32 cellular contexts compared by ENCODE assay signal in the genomic region with DNA sequence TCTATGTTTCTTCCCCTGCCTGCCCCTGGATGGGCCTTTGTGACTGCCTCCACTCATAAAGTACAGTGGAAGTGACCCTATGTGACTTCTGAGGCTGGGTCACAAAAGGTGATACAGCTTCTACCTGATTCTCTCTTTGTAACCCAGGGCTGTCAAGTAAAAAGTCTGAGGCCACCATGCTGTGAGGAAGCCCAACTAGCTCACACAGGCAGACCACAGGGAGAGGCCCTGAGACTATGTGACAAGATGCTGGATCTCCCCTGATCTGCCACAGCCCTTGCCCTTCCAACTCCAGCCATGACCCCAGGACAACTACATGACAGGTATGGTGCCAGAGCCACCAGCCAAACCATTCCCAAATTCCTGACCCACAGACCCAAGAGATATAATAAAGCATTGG. TPM values are rescaled to one million over a fixed set of nuclear protein-coding genes. Genes with fewer than 3 reads are reported as not detected.
DNase-seq lines count a peak whose midpoint lies in the region; ATAC-seq, FAIRE-seq and TF ChIP-seq lines count a peak whose summit lies in the region.
"Had no signal": no experiment of that assay in that cellular context is flagged by ENCODE, and none has a peak within 500 bp of the region (broad histone marks: within the 10 kb centered on the region; RNA-seq: fewer than 3 reads in every experiment).

No MANE protein-coding gene starts in this region.

- DNase-seq in activated CD8-positive, alpha-beta memory T cell treated with anti-CD3 and anti-CD28 coated beads, Interleukin-2, amount 10 ng/mL, durations not matched to agents 7 days and 5 days: peak; percentile 21
- no peak for DNase-seq in activated CD8-positive, alpha-beta memory T cell treated with anti-CD3 and anti-CD28 coated beads, Interleukin-2, amount 50 U/mL, for 4 hours
- DNase-seq in H1 (ENCODE audit: low read depth in 1 of 2, low spot score in 2 of 2): no peak
- peak; percentile 44 for DNase-seq in osteocyte (ENCODE audit: extremely low spot score, unreplicated experiment)
- DNase-seq in left ventricle myocardium superior: no peak
- no peak for DNase-seq in NOMO-1 treated with dmso at 0.1 percent for 144 hours (lab: John Stamatoyannopoulos, UW; ENCODE audit: unreplicated experiment)
- DNase-seq: 8988T; ACHN; BE2C; C1 segment of cervical spinal cord; CD4-positive, alpha-beta memory T cell; CD4-positive, CD25-positive, alpha-beta regulatory T cell; CD8-positive, alpha-beta memory T cell; COR-L47; DMS 273 treated with DMSO at 0.1 percent for 48 hours; DMS153; DMS53; DMS79; DND-41; EL; GDM1 had no signal

- H2BK5ac ChIP-seq in H1 (ENCODE audit: low read depth, low read length): no peak overlapping the region

- no peak overlapping the region for H3K4me2 ChIP-seq in H1 (ENCODE audit: insufficient read depth in 1 of 2, low read depth in 2 of 2, low read length in 2 of 2)
- H3K4me2 ChIP-seq: BLaER1 had no signal

- no peaks in the 10 kb centered on the region for H3K36me3 ChIP-seq in H1 (ENCODE audit: control insufficient read depth in 2 of 4, insufficient read depth in 4 of 4, low read length in 3 of 4)
- H3K36me3 ChIP-seq: BE2C, BLaER1 had no signal

- no peak overlapping the region for H2BK12ac ChIP-seq in H1 (ENCODE audit: low read depth, low read length)

- H4K5ac ChIP-seq in H1 (ENCODE audit: insufficient read length, low read depth, low read length): no peak overlapping the region

- H3K18ac ChIP-seq in H1 (ENCODE audit: extremely low read depth, low read length): no peak overlapping the region

- no peak overlapping the region for H3K27ac Mint-ChIP-seq in activated CD8-positive, alpha-beta memory T cell treated with anti-CD3 and anti-CD28 coated beads, Interleukin-2, amount 10 ng/mL, durations not matched to agents 7 days and 5 days
- no peak overlapping the region for H3K27ac Mint-ChIP-seq in osteocyte (ENCODE audit: unreplicated experiment)
- H3K27ac Mint-ChIP-seq: CD14-positive monocyte; CD4-positive, alpha-beta memory T cell; CD4-positive, CD25-positive, alpha-beta regulatory T cell; CD8-positive, alpha-beta memory T cell had no signal

- no peak overlapping the region for H3K4me3 Mint-ChIP-seq in activated CD8-positive, alpha-beta memory T cell treated with anti-CD3 and anti-CD28 coated beads, Interleukin-2, amount 10 ng/mL, durations not matched to agents 7 days and 5 days
- H3K4me3 Mint-ChIP-seq in osteocyte (ENCODE audit: unreplicated experiment): no peak overlapping the region
- H3K4me3 Mint-ChIP-seq: CD14-positive monocyte; CD4-positive, alpha-beta memory T cell; CD4-positive, CD25-positive, alpha-beta regulatory T cell; CD8-positive, alpha-beta memory T cell had no signal

- CTCF ChIA-PET in activated CD8-positive, alpha-beta memory T cell treated with anti-CD3 and anti-CD28 coated beads, Interleukin-2, amount 10 ng/mL, durations not matched to agents 7 days and 5 days (lab: Charles Lee): no interaction called here
- CTCF ChIA-PET in H1 (lab: Charles Lee; ENCODE audit: partially characterized antibody): no interaction called here

- H4K91ac ChIP-seq in H1 (replicated peaks; ENCODE audit: insufficient read length, low read length): no peak overlapping the region

- no peaks in the 10 kb centered on the region for H3K9me3 ChIP-seq in H1 (ENCODE audit: insufficient read depth in 2 of 2, low read depth in 1 of 2, low read length in 1 of 2)
- H3K9me3 ChIP-seq: BE2C had no signal

- H3K23me2 ChIP-seq in H1 (ENCODE audit: low read depth, low read length): no peaks in the 10 kb centered on the region

- TF ChIP-seq EP300 in H1 (IDR thresholded peaks at IDR 0.05; ENCODE audit: borderline replicate concordance in 1 of 2, low read depth in 2 of 2, low read length in 2 of 2): no peak

- no peak overlapping the region for H3K14ac ChIP-seq in H1 (ENCODE audit: insufficient read length)

- no peak overlapping the region for H2AK5ac ChIP-seq in H1 (ENCODE audit: low read depth, low read length)

- peaks cover 12% of the 10 kb centered on the region for H3K27me3 Mint-ChIP-seq in activated CD8-positive, alpha-beta memory T cell treated with anti-CD3 and anti-CD28 coated beads, Interleukin-2, amount 10 ng/mL, durations not matched to agents 7 days and 5 days
- H3K27me3 Mint-ChIP-seq in osteocyte (ENCODE audit: unreplicated experiment): peaks cover 12% of the 10 kb centered on the region

- no peaks in the 10 kb centered on the region for H3K27me3 ChIP-seq in H1 (replicated peaks in 1 of 4; ENCODE audit: control insufficient read depth in 3 of 4, extremely low read depth in 1 of 4, insufficient read depth in 3 of 4, low read length in 3 of 4)
- H3K27me3 ChIP-seq: BE2C, BLaER1 had no signal

- H3K4me1 Mint-ChIP-seq in activated CD8-positive, alpha-beta memory T cell treated with anti-CD3 and anti-CD28 coated beads, Interleukin-2, amount 10 ng/mL, durations not matched to agents 7 days and 5 days: no peaks in the 10 kb centered on the region
- peaks cover 5% of the 10 kb centered on the region for H3K4me1 Mint-ChIP-seq in osteocyte (ENCODE audit: unreplicated experiment)
- H3K4me1 Mint-ChIP-seq: CD4-positive, alpha-beta memory T cell; CD4-positive, CD25-positive, alpha-beta regulatory T cell; CD8-positive, alpha-beta memory T cell had no signal

- no peaks in the 10 kb centered on the region for H3K79me2 ChIP-seq in H1 (ENCODE audit: control insufficient read depth in 1 of 2, insufficient read depth in 2 of 2, low read length in 2 of 2)

- POLR2A ChIA-PET in H1 (lab: Charles Lee; ENCODE audit: partially characterized antibody): no interaction called here

- no peak for FAIRE-seq in H1 (lab: Jason Lieb, UNC)
- FAIRE-seq: A204.1, GM12878, GM12892, GM18507, GM19239 had no signal

- H3K36me3 Mint-ChIP-seq in activated CD8-positive, alpha-beta memory T cell treated with anti-CD3 and anti-CD28 coated beads, Interleukin-2, amount 10 ng/mL, durations not matched to agents 7 days and 5 days: no peaks in the 10 kb centered on the region
- H3K36me3 Mint-ChIP-seq in osteocyte (ENCODE audit: unreplicated experiment): no peaks in the 10 kb centered on the region
- H3K36me3 Mint-ChIP-seq: CD4-positive, alpha-beta memory T cell; CD4-positive, CD25-positive, alpha-beta regulatory T cell had no signal

- TF ChIP-seq RAD21 in H1 (IDR thresholded peaks at IDR 0.05 in 1 of 2, conservative IDR thresholded peaks at IDR 0.05 in 1 of 2; ENCODE audit: low read depth in 2 of 2, low read length in 2 of 2): no peak

- TF ChIP-seq CTCF in H1 (IDR thresholded peaks at IDR 0.05; ENCODE audit: control extremely low read depth in 1 of 3, insufficient read depth in 1 of 3, low read depth in 1 of 3, low read length in 3 of 3): no peak
- no peak for TF ChIP-seq CTCF in osteocyte (IDR thresholded peaks at IDR 0.05)

- no peaks in the 10 kb centered on the region for H3K4me1 ChIP-seq in H1 (replicated peaks in 1 of 4; ENCODE audit: control insufficient read depth in 3 of 4, insufficient read depth in 4 of 4, low read length in 3 of 4)
- H3K4me1 ChIP-seq: BE2C, BLaER1 had no signal

- no peak overlapping the region for H2BK20ac ChIP-seq in H1 (ENCODE audit: low read length)

- no peak overlapping the region for H2BK15ac ChIP-seq in H1 (ENCODE audit: low read length)

- ATAC-seq in activated CD8-positive, alpha-beta memory T cell treated with anti-CD3 and anti-CD28 coated beads, Interleukin-2, amount 10 ng/mL, durations not matched to agents 7 days and 5 days: no peak
- ATAC-seq in left ventricle myocardium superior: no peak
- ATAC-seq: GM12878 had no signal

- H3K4me3 ChIP-seq in H1 (ENCODE audit: extremely low read depth in 1 of 4, insufficient read depth in 2 of 4, low read depth in 3 of 4, low read length in 4 of 4): no peak overlapping the region
- H3K4me3 ChIP-seq: BLaER1, GM12878 had no signal

- H3K23ac ChIP-seq in H1 (ENCODE audit: insufficient read length): no peak overlapping the region

- H3K9me3 Mint-ChIP-seq in activated CD8-positive, alpha-beta memory T cell treated with anti-CD3 and anti-CD28 coated beads, Interleukin-2, amount 10 ng/mL, durations not matched to agents 7 days and 5 days (ENCODE audit: low read depth): no peaks in the 10 kb centered on the region
- peaks cover 9% of the 10 kb centered on the region for H3K9me3 Mint-ChIP-seq in osteocyte (ENCODE audit: unreplicated experiment)

- no peak overlapping the region for H3K9ac ChIP-seq in H1 (replicated peaks in 1 of 4; ENCODE audit: extremely low read depth in 1 of 4, low read depth in 3 of 4, low read length in 3 of 4)
- H3K9ac ChIP-seq: BLaER1 had no signal

- H4K20me1 ChIP-seq in H1 (replicated peaks in 1 of 2; ENCODE audit: control insufficient read depth in 1 of 2, insufficient read depth in 2 of 2, low read length in 2 of 2): no peaks in the 10 kb centered on the region
- H4K20me1 ChIP-seq: BLaER1 had no signal

- intact Hi-C loops in left ventricle myocardium superior (cut with micrococcal nuclease): no loop called here

- H2AFZ ChIP-seq in H1 (ENCODE audit: low read length): no peak overlapping the region

- H3K79me1 ChIP-seq in H1 (ENCODE audit: low read depth, low read length): no peaks in the 10 kb centered on the region

- no peak overlapping the region for H3K27ac ChIP-seq in H1 (ENCODE audit: low read depth, low read length)
- H3K27ac ChIP-seq: BLaER1 had no signal

- H3K56ac ChIP-seq in H1 (replicated peaks; ENCODE audit: insufficient read length, low read depth, low read length): no peak overlapping the region

- no peak overlapping the region; the same call in 1 of the 2 replicates for H4K8ac ChIP-seq in H1 (ENCODE audit: extremely low read depth, insufficient read depth, low read length)

- TF ChIP-seq POLR2A in H1 (IDR thresholded peaks at IDR 0.05; ENCODE audit: control extremely low read depth in 1 of 2, low read depth in 2 of 2, low read length in 2 of 2): no peak

- H3K4ac ChIP-seq in H1 (replicated peaks; ENCODE audit: insufficient read length, low read depth, low read length): no peak overlapping the region

- no peak overlapping the region for H2BK120ac ChIP-seq in H1 (replicated peaks; ENCODE audit: low read depth, low read length)

RNA-seq across cellular contexts. Expression of gene DRGX, which starts 45.8 kb away (rescaled TPM):
- not detected for total RNA-seq in activated CD8-positive, alpha-beta memory T cell treated with anti-CD3 and anti-CD28 coated beads, Interleukin-2, amount 10 ng/mL, durations not matched to agents 7 days and 5 days
- not detected in 2 replicates for total RNA-seq in H1 (2021; fragmentation: NEBNext Ultra II Directional; extraction: Animal tissue kit (Norgen Biotek cat#: 25700))
- not detected in 2 replicates for polyA plus RNA-seq in H1 (2011; rRNA removed)
- not detected for polyA plus RNA-seq in H1 (2011; cell fraction: cytosol; rRNA removed)
- not detected for polyA plus RNA-seq in H1 (2011; cell fraction: nucleus; rRNA removed)
- polyA plus RNA-seq in H1 (2012, experiment 1 of 2): not detected in 4 replicates
- polyA plus RNA-seq in H1 (2012, experiment 2 of 2): not detected
- not detected for polyA plus RNA-seq in H1 (2013, experiment 1 of 2)
- not detected for polyA plus RNA-seq in H1 (2013, experiment 2 of 2)
- not detected in 2 replicates for polyA minus RNA-seq in H1 (2011; rRNA and poly(A)+ RNA removed)
- not detected for polyA minus RNA-seq in H1 (2011; cell fraction: cytosol; rRNA and poly(A)+ RNA removed)
- not detected for polyA minus RNA-seq in H1 (2011; cell fraction: nucleus; rRNA and poly(A)+ RNA removed)
- total RNA-seq in osteocyte (not detected in 2 replicates), left ventricle myocardium superior (not detected)
- total RNA-seq: A673; CD4-positive, alpha-beta memory T cell; CD4-positive, CD25-positive, alpha-beta regulatory T cell; CD8-positive, alpha-beta memory T cell; Daoy; GM12878 had no signal
- polyA plus RNA-seq: AG04450; CD14-positive monocyte; CD4-positive, alpha-beta memory T cell; CD4-positive, CD25-positive, alpha-beta regulatory T cell; CD8-positive, alpha-beta memory T cell; GM12878 had no signal

RNA-seq across cellular contexts. Expression of gene C10orf71, which starts 51.2 kb away (rescaled TPM):
- not detected for total RNA-seq in activated CD8-positive, alpha-beta memory T cell treated with anti-CD3 and anti-CD28 coated beads, Interleukin-2, amount 10 ng/mL, durations not matched to agents 7 days and 5 days
- total RNA-seq in H1 (2021; fragmentation: NEBNext Ultra II Directional; extraction: Animal tissue kit (Norgen Biotek cat#: 25700)): not detected in 2 replicates
- polyA plus RNA-seq in H1 (2011; rRNA removed): not detected in 2 replicates
- polyA plus RNA-seq in H1 (2011; cell fraction: cytosol; rRNA removed): not detected
- not detected for polyA plus RNA-seq in H1 (2011; cell fraction: nucleus; rRNA removed)
- polyA plus RNA-seq in H1 (2012, experiment 1 of 2): not detected in 4 replicates
- not detected for polyA plus RNA-seq in H1 (2012, experiment 2 of 2)
- polyA plus RNA-seq in H1 (2013, experiment 1 of 2): not detected
- polyA plus RNA-seq in H1 (2013, experiment 2 of 2): not detected
- polyA minus RNA-seq in H1 (2011; rRNA and poly(A)+ RNA removed): not detected in 2 replicates
- not detected for polyA minus RNA-seq in H1 (2011; cell fraction: cytosol; rRNA and poly(A)+ RNA removed)
- polyA minus RNA-seq in H1 (2011; cell fraction: nucleus; rRNA and poly(A)+ RNA removed): not detected
- total RNA-seq in osteocyte (not detected in 2 replicates), left ventricle myocardium superior (126 TPM)
- total RNA-seq: A673; CD4-positive, alpha-beta memory T cell; CD4-positive, CD25-positive, alpha-beta regulatory T cell; CD8-positive, alpha-beta memory T cell; Daoy; G401; GM12878 had no signal
- polyA plus RNA-seq: AG04450; CD14-positive monocyte; CD4-positive, alpha-beta memory T cell; CD4-positive, CD25-positive, alpha-beta regulatory T cell; CD8-positive, alpha-beta memory T cell; GM12878 had no signal

Comparison
In these comparisons a context has a peak if more than half of its experiments do, and no peak if none do; other contexts are left out.
1. DNase-seq: peak in activated CD8-positive, alpha-beta memory T cell treated with anti-CD3 and anti-CD28 coated beads, Interleukin-2, amount 10 ng/mL, durations not matched to agents 7 days and 5 days (single experiment) and osteocyte (single experiment); none in activated CD8-positive, alpha-beta memory T cell treated with anti-CD3 and anti-CD28 coated beads, Interleukin-2, amount 50 U/mL, for 4 hours (single experiment), H1 (0 of 2), left ventricle myocardium superior (single experiment) and NOMO-1 treated with dmso at 0.1 percent for 144 hours (single experiment).
2. RNA of gene C10orf71, which starts 51.2 kb away (total RNA-seq): 126 TPM in left ventricle myocardium superior (single experiment); not detected in H1, not detected in activated CD8-positive, alpha-beta memory T cell treated with anti-CD3 and anti-CD28 coated beads, Interleukin-2, amount 10 ng/mL, durations not matched to agents 7 days and 5 days and not detected in osteocyte; every median in the first group is over 100 times any median in the second.